ENCODE assay signal across 9 cellular contexts in the genomic region with DNA sequence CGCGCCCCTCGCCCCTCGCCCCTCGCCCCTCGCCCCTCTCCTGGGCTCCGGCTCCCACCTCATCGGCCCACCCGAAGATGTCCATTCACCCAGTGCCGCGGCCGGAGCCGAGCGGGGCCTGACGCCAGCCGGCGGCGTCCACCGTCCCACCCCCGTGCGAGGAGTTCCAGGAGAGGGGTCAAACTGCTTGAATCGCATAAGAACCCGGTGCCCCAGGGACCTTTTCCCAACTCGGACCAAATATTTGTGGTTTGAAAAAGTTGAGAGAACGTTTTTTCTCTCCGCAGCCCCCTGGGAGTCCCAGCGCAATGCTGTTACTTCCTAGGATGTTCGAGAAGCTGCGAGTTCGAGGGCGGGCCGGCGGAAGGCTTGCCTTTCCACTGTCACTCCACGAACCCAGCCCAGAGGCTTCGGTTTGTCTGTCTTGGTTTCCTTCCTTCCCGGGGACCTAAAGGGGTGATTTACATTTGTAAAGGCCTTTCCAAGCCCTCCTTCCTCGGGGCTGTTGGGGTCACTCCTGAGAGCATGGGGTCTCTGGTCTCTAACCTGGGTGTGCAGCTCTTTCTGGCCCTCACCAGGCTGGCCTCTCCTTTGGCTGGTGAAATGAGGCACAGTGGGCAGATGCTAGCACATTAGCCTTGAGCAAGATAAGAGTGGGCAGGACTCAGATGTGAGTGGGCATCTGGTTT. TPM values are rescaled to one million over a fixed set of nuclear protein-coding genes. Genes with fewer than 3 reads are reported as not detected.
DNase-seq lines count a peak whose midpoint lies in the region; ATAC-seq, FAIRE-seq and TF ChIP-seq lines count a peak whose summit lies in the region.
"Had no signal": no experiment of that assay in that cellular context is flagged by ENCODE, and none has a peak within 500 bp of the region (broad histone marks: within the 10 kb centered on the region; RNA-seq: fewer than 3 reads in every experiment).

No MANE protein-coding gene starts in this region.

- no peak for ATAC-seq in HepG2
- no peak for ATAC-seq in natural killer cell treated with Interleukin-12 subunit alpha and Interleukin-12 subunit beta and Interleukin-15 and Interleukin-18, amount 100 ng/mL, for 72 hours

- H3K4me1 ChIP-seq in liver (ENCODE audit: control insufficient read depth in 4 of 4, insufficient read depth in 4 of 4, low read length in 3 of 4) (peaks cover 0 to 6% (median 3%) of the 10 kb centered on the region in 4 donors), HepG2 (ENCODE audit: insufficient read depth, low read length) (no peaks in the 10 kb centered on the region), esophagus squamous epithelium (peaks cover 0 to 61% (median 13%) of the 10 kb centered on the region in 3 donors)
- H3K4me1 ChIP-seq: HAP-1 had no signal

- WGBS in liver = 49% methylated on average over 37 of the region's 37 CpGs
- 68% methylated on average over 37 of the region's 37 CpGs for WGBS in HepG2 (ENCODE audit: low lambda C conversion rate)
- WGBS in esophagus squamous epithelium, 2 donors = 41 to 43% methylated on average over 8 to 16 of the region's 37 CpGs

- no peak for TF ChIP-seq CTCF in liver (IDR thresholded peaks at IDR 0.05; ENCODE audit: low read depth, low read length, missing input control)
- TF ChIP-seq CTCF in HepG2 (CRISPR knock-in tag; IDR thresholded peaks at IDR 0.05) = no peak
- TF ChIP-seq CTCF in esophagus squamous epithelium (IDR thresholded peaks at IDR 0.05) = no peak

- FAIRE-seq in HepG2 (lab: Jason Lieb, UNC) = no peak

- TF ChIP-seq RAD21 in liver (IDR thresholded peaks at IDR 0.05) = no peak
- TF ChIP-seq RAD21 in HepG2 (CRISPR knock-in tag; IDR thresholded peaks at IDR 0.05) = no peak

- H3K27ac Mint-ChIP-seq in natural killer cell treated with Interleukin-12 subunit alpha and Interleukin-12 subunit beta and Interleukin-15 and Interleukin-18, amount 100 ng/mL, for 72 hours = peak overlapping the region; percentile 97 to 99

- POLR2A ChIA-PET in HepG2 (lab: Yijun Ruan, JAX) = no interaction called here

- H3K4me3 ChIP-seq in liver (ENCODE audit: low read depth in 1 of 3, low read length in 3 of 3) (peak overlapping the region in 1 of 3 donors; percentile 58), HepG2 (replicated peaks in 1 of 3; ENCODE audit: insufficient read depth in 1 of 3, low read depth in 2 of 3, low read length in 3 of 3) (no peak overlapping the region), esophagus squamous epithelium (peak overlapping the region; percentile 11 to 64 (median 42))
- H3K4me3 ChIP-seq: HAP-1 had no signal

- intact Hi-C loops in HepG2 (cut with micrococcal nuclease; ENCODE audit: unreplicated experiment) = no loop called here
- intact Hi-C loops in esophagus squamous epithelium (cut with DNase I) = no loop called here

- H3K27me3 ChIP-seq in liver (ENCODE audit: control insufficient read depth in 4 of 4, insufficient read depth in 4 of 4, low read length in 3 of 4) = no peaks in the 10 kb centered on the region
- peaks cover 2 to 13% of the 10 kb centered on the region in 2 experiments; a peak in 2 of 5 replicates for H3K27me3 ChIP-seq in HepG2 (ENCODE audit: control insufficient read depth in 1 of 2, insufficient read depth in 2 of 2, low read length in 2 of 2)
- peaks cover 0 to 37% (median 0%) of the 10 kb centered on the region in 4 donors for H3K27me3 ChIP-seq in esophagus squamous epithelium

- no peak overlapping the region for H3K4me2 ChIP-seq in HepG2 (ENCODE audit: low read depth, low read length)

- no peaks in the 10 kb centered on the region for H3K9me3 ChIP-seq in liver (ENCODE audit: control insufficient read depth in 4 of 4, low read length in 3 of 4)
- no peaks in the 10 kb centered on the region for H3K9me3 ChIP-seq in HepG2 (ENCODE audit: low read length)
- no peaks in the 10 kb centered on the region for H3K9me3 ChIP-seq in esophagus squamous epithelium
- H3K9me3 ChIP-seq: HAP-1 had no signal

- H3K9me3 Mint-ChIP-seq in natural killer cell treated with Interleukin-12 subunit alpha and Interleukin-12 subunit beta and Interleukin-15 and Interleukin-18, amount 100 ng/mL, for 72 hours = no peaks in the 10 kb centered on the region

- H4K20me1 ChIP-seq in HepG2 (ENCODE audit: insufficient read depth, low read length) = no peaks in the 10 kb centered on the region

- in situ Hi-C loops in HepG2 (cut with HindIII; ENCODE audit: extremely low pct_ligation_motif_present, low pct_unique_long_range_greater_than_20kb) = no loop called here

- peaks cover 0 to 1% of the 10 kb centered on the region in 2 donors for H3K27me3 Mint-ChIP-seq in natural killer cell treated with Interleukin-12 subunit alpha and Interleukin-12 subunit beta and Interleukin-15 and Interleukin-18, amount 100 ng/mL, for 72 hours

- no peaks in the 10 kb centered on the region for H3K36me3 ChIP-seq in liver (ENCODE audit: control insufficient read depth in 4 of 4, insufficient read depth in 3 of 4, low read depth in 1 of 4, low read length in 3 of 4)
- no peaks in the 10 kb centered on the region for H3K36me3 ChIP-seq in HepG2 (replicated peaks in 1 of 2; ENCODE audit: control insufficient read depth in 1 of 2, insufficient read depth in 2 of 2, low read length in 2 of 2)
- no peaks in the 10 kb centered on the region for H3K36me3 ChIP-seq in esophagus squamous epithelium
- H3K36me3 ChIP-seq: HAP-1 had no signal

- no TSS peak for BruUV-seq in HepG2 (replicated peaks; lab: Mats Ljungman, UMichigan)

- peak overlapping the region; percentile 68 to 77 for H3K27ac ChIP-seq in liver (ENCODE audit: low read depth in 1 of 2, low read length in 2 of 2)
- H3K27ac ChIP-seq in HepG2 (ENCODE audit: extremely low read length, insufficient read depth, low read length) = no peak overlapping the region
- peak overlapping the region; percentile 44 to 90 (median 84) for H3K27ac ChIP-seq in esophagus squamous epithelium

- CTCF ChIA-PET in HepG2 (lab: Yijun Ruan, JAX; ENCODE audit: low intra/inter-chr PET ratio, low total read pairs) = no interaction called here

- no peak for DNase-seq in HepG2 (ENCODE audit: low spot score)
- no peak for DNase-seq in esophagus squamous epithelium (lab: John Stamatoyannopoulos, UW)
- no peak for DNase-seq in natural killer cell treated with Interleukin-12 subunit alpha and Interleukin-12 subunit beta and Interleukin-15 and Interleukin-18, amount 100 ng/mL, for 72 hours (ENCODE audit: low spot score)
- no peak for DNase-seq in medulla oblongata (ENCODE audit: extremely low spot score)
- DNase-seq in NOMO-1 (lab: John Stamatoyannopoulos, UW; ENCODE audit: unreplicated experiment in 2 of 2) = no peak
- DNase-seq in stimulated activated CD4-positive, alpha-beta T cell treated with anti-CD3 and anti-CD28 coated beads, Interleukin-2, amount 100 ng/mL, for 24 hours = no peak
- DNase-seq in activated CD4-positive, alpha-beta T cell treated with anti-CD3 and anti-CD28 coated beads, Interleukin-2, amount 50 U/mL, for 48 hours = no peak

- no peaks in the 10 kb centered on the region for H3K36me3 Mint-ChIP-seq in natural killer cell treated with Interleukin-12 subunit alpha and Interleukin-12 subunit beta and Interleukin-15 and Interleukin-18, amount 100 ng/mL, for 72 hours

- H3K4me3 Mint-ChIP-seq in natural killer cell treated with Interleukin-12 subunit alpha and Interleukin-12 subunit beta and Interleukin-15 and Interleukin-18, amount 100 ng/mL, for 72 hours = peak overlapping the region; percentile 55

- H3K79me2 ChIP-seq in HepG2 (ENCODE audit: insufficient read depth, low read length) = no peaks in the 10 kb centered on the region

- H3K4me1 Mint-ChIP-seq in natural killer cell treated with Interleukin-12 subunit alpha and Interleukin-12 subunit beta and Interleukin-15 and Interleukin-18, amount 100 ng/mL, for 72 hours (ENCODE audit: low read depth in 2 of 2) = peaks cover 69 to 85% of the 10 kb centered on the region in 2 donors

- TF ChIP-seq EP300 in HepG2 (IDR thresholded peaks at IDR 0.05; ENCODE audit: low read depth in 2 of 2, low read length in 2 of 2) (no peak), HepG2 (CRISPR knock-in tag; IDR thresholded peaks at IDR 0.05; ENCODE audit: borderline replicate concordance) (no peak)

- H3K9ac ChIP-seq in liver (ENCODE audit: low read depth in 1 of 2, low read length in 2 of 2) (peak overlapping the region in 1 of 2 donors; percentile 9), HepG2 (ENCODE audit: insufficient read depth, low read depth, low read length) (no peak overlapping the region)

- TF ChIP-seq POLR2A in HepG2 (IDR thresholded peaks at IDR 0.05; ENCODE audit: insufficient read depth in 1 of 2, low read depth in 2 of 2, low read length in 2 of 2) = no peak
- TF ChIP-seq POLR2A in esophagus squamous epithelium (IDR thresholded peaks at IDR 0.05) = no peak

- no peak overlapping the region for H2AFZ ChIP-seq in HepG2 (ENCODE audit: low read length)

TF ChIP-seq in HepG2, 621 proteins besides CTCF, POLR2A, EP300 and RAD21 (continues in another document):
- TF ChIP-seq ZNF720 (CRISPR knock-in tag; IDR thresholded peaks at IDR 0.05) = no peak

RNA-seq across cellular contexts. Expression of a gene that starts 38.0 kb away (rescaled TPM):
- 10 to 100 TPM; 24.2 to 30.0 TPM for total RNA-seq in liver
- polyA plus RNA-seq in liver = 10 to 100 TPM in 1 of 2 donors, 1 to 10 TPM in 1; 4.8 to 16.5 TPM
- 0.18 and 0.20 TPM in 2 replicates for total RNA-seq in HepG2 (2016; rRNA removed; fragmentation: Illumina TruSeq; extraction: Trizol)
- total RNA-seq in HepG2 (2016; cell fraction: cytosol; rRNA removed; fragmentation: Illumina TruSeq; extraction: Trizol; ENCODE audit: low read depth) = 0.09 and 0.10 TPM in 2 replicates
- total RNA-seq in HepG2 (2016; cell fraction: insoluble cytoplasmic fraction; rRNA removed; fragmentation: Illumina TruSeq; extraction: Trizol) = 0.25 and 0.26 TPM in 2 replicates
- total RNA-seq in HepG2 (2016; cell fraction: membrane; rRNA removed; fragmentation: Illumina TruSeq; extraction: Trizol) = 0.09 and 0.14 TPM in 2 replicates
- 0.12 and 0.13 TPM in 2 replicates for total RNA-seq in HepG2 (2016; cell fraction: nucleus; rRNA removed; fragmentation: Illumina TruSeq; extraction: Trizol)
- polyA plus RNA-seq in HepG2 (2011; rRNA removed) = 0.12 and 0.34 TPM in 2 replicates
- 0.21 TPM in 2 replicates for polyA plus RNA-seq in HepG2 (2011; cell fraction: cytosol; rRNA removed)
- 0.14 and 0.26 TPM in 2 replicates for polyA plus RNA-seq in HepG2 (2011; cell fraction: nucleus; rRNA removed)
- polyA plus RNA-seq in HepG2 (2012) = 0.25 and 0.81 TPM in 2 replicates
- polyA plus RNA-seq in HepG2 (2016; cell fraction: cytosol; fragmentation: Illumina TruSeq; extraction: Trizol; ENCODE audit: low read depth) = not detected in 2 replicates
- 0.21 and 0.23 TPM in 2 replicates for polyA plus RNA-seq in HepG2 (2016; cell fraction: insoluble cytoplasmic fraction; fragmentation: Illumina TruSeq; extraction: Trizol; ENCODE audit: low read depth)
- polyA plus RNA-seq in HepG2 (2016; cell fraction: membrane; fragmentation: Illumina TruSeq; extraction: Trizol; ENCODE audit: low read depth) = 0.03 and 0.06 TPM in 2 replicates
- 0.17 and 0.18 TPM in 2 replicates for polyA plus RNA-seq in HepG2 (2016; cell fraction: nucleus; fragmentation: Illumina TruSeq; extraction: Trizol; ENCODE audit: insufficient read depth, low read depth)
- 0.08 and 8.3 TPM in 2 replicates for polyA minus RNA-seq in HepG2 (2011; rRNA and poly(A)+ RNA removed; ENCODE audit: low replicate concordance)
- polyA minus RNA-seq in HepG2 (2011; cell fraction: cytosol; rRNA and poly(A)+ RNA removed) = 0.44 and 0.49 TPM in 2 replicates
- polyA minus RNA-seq in HepG2 (2011; cell fraction: nucleus; rRNA and poly(A)+ RNA removed) = 0.62 and 0.64 TPM in 2 replicates
- 10 to 100 TPM in 3 of 4 donors, 1 to 10 TPM in 1; 3.4 to 37.0 (median 16.4) TPM for total RNA-seq in esophagus squamous epithelium
- 100 to 1,000 TPM; 521 to 738 TPM for total RNA-seq in natural killer cell treated with Interleukin-12 subunit alpha and Interleukin-12 subunit beta and Interleukin-15 and Interleukin-18, amount 100 ng/mL, for 72 hours

Comparison
In these comparisons a context has a peak if more than half of its experiments do, and no peak if none do; other contexts are left out.
1. H3K4me3 ChIP-seq: peak in esophagus squamous epithelium (4 of 4); none in HepG2 (0 of 3).
2. RNA of a gene that starts 38.0 kb away (total RNA-seq): 521 to 738 TPM in natural killer cell treated with Interleukin-12 subunit alpha and Interleukin-12 subunit beta and Interleukin-15 and Interleukin-18, amount 100 ng/mL, for 72 hours; 24.2 to 30.0 TPM in liver, 3.4 to 37.0 TPM in esophagus squamous epithelium and 0.09 to 0.26 TPM in HepG2; every median in the first group is over 10 times any median in the second.